In genomic region chr9:1171541-1171940, GRCh38 we compare ENCODE assay signal across 22 cellular contexts.
"Had no signal": no experiment of that assay in that cellular context is flagged by ENCODE, and none has a peak within 500 bp of the region (broad histone marks: within the 10 kb centered on the region; RNA-seq: fewer than 3 reads in every experiment).

No MANE protein-coding gene starts in this region.

- H3K27ac ChIP-seq: colonic mucosa, spleen, stomach, thoracic aorta had no signal

- H3K4me1 Mint-ChIP-seq: naive B cell; neural crest cell; stimulated activated naive B cell treated with anti-CD40 and anti-IgM and Interleukin-4, amounts not matched to agents 10 μg/mL and 1 μg/mL and 100 μg/mL, for 72 hours had no signal

- FAIRE-seq: endothelial cell of umbilical vein, islet of Langerhans had no signal

- H3K4me3 ChIP-seq: colonic mucosa, spleen, stomach, thoracic aorta, transverse colon had no signal

- H3K36me3 Mint-ChIP-seq: naive B cell; stimulated activated naive B cell treated with anti-CD40 and anti-IgM and Interleukin-4, amounts not matched to agents 10 μg/mL and 1 μg/mL and 100 μg/mL, for 72 hours had no signal

- DNase-seq: colonic mucosa; effector CD4-positive, alpha-beta T cell; endodermal cell; foreskin melanocyte; head of caudate nucleus; hippocampal formation; kidney glomerular epithelial cell; mesendoderm; naive B cell; posterior cingulate gyrus; spleen; stimulated activated CD4-positive, alpha-beta T cell treated with anti-CD3 and anti-CD28 coated beads, Interleukin-2, amount 100 ng/mL, for 24 hours; stimulated activated CD4-positive, alpha-beta T cell treated with anti-CD3 and anti-CD28 coated beads, Interleukin-4, amount 100 ng/mL, for 4 hours; stimulated activated naive B cell treated with anti-CD40 and anti-IgM and Interleukin-4, amounts not matched to agents 10 μg/mL and 1 μg/mL and 100 μg/mL, for 72 hours; stomach; substantia nigra; transverse colon had no signal

- H3K4me3 Mint-ChIP-seq: endodermal cell; naive B cell; neural crest cell; stimulated activated naive B cell treated with anti-CD40 and anti-IgM and Interleukin-4, amounts not matched to agents 10 μg/mL and 1 μg/mL and 100 μg/mL, for 72 hours had no signal

- H3K36me3 ChIP-seq: colonic mucosa, spleen, stomach, thoracic aorta, transverse colon had no signal

- H3K27ac Mint-ChIP-seq: endodermal cell; naive B cell; stimulated activated naive B cell treated with anti-CD40 and anti-IgM and Interleukin-4, amounts not matched to agents 10 μg/mL and 1 μg/mL and 100 μg/mL, for 72 hours had no signal

- H3K4me1 ChIP-seq: spleen, stomach had no signal

- H3K27me3 ChIP-seq: colonic mucosa, spleen, stomach, transverse colon had no signal

- ATAC-seq: sciatic nerve; stimulated activated naive B cell treated with anti-CD40 and anti-IgM and Interleukin-4, amounts not matched to agents 10 μg/mL and 1 μg/mL and 100 μg/mL, for 72 hours had no signal

- H3K9me3 ChIP-seq: colonic mucosa, thoracic aorta, transverse colon had no signal
